Comparison of ENCODE assay signal across 1 cellular context in the genomic region with DNA sequence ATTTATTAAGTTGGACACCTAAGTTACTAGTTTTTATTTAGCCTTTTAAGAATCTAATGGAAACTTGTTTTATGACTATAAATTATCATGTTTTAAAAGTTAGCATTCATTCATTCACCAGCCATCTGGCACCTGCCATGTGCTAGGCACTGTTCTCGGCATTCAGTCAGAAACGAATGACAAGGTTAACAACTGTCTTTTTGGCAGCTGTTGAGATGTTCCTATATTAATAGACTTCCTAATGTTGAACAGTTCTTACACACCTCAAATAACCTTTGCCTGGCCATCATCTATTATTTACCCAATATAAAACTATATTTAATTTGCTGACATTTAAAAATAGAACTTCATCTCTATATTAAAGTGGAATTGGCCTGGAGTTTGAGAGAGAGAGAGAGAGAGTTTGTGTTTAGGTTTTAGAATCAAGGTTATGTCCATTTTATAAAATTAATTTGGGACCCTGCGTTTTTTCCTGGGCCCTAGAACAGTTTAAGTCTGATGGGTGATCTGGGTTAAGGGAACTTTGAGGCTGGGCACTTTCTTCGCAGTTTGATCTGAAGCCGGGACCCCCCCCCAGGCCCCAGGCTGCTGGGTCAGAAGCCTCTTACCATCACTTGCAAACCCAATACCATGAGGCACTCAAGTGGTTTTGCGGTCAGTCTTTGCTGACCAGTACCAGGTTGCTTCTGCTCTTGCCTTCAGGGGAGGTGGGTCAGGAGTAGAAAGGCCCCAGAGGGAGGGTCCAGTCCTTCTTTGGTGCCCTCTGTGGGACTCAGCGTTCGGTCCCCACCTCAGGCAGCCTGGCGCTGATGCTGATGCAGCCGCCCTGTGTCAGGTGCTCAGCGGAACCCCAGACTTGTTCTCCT.
TF ChIP-seq lines count a peak whose summit lies in the region.

No MANE protein-coding gene starts in this region.

TF ChIP-seq in HCT116, 20 proteins besides CTCF, POLR2A, EP300 and RAD21 (continued from another document):
- TF ChIP-seq CEBPB (IDR thresholded peaks at IDR 0.05; ENCODE audit: low read depth) = no peak
- TF ChIP-seq SIN3A (IDR thresholded peaks at IDR 0.05; ENCODE audit: low read depth) = no peak
- TF ChIP-seq, protein P1, sequence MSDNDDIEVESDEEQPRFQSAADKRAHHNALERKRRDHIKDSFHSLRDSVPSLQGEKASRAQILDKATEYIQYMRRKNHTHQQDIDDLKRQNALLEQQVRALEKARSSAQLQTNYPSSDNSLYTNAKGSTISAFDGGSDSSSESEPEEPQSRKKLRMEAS (IDR thresholded peaks at IDR 0.05) = no peak
- TF ChIP-seq CBX3 (IDR thresholded peaks at IDR 0.05; ENCODE audit: low read depth) = no peak
- TF ChIP-seq ZNF274 (IDR thresholded peaks at IDR 0.05; ENCODE audit: low read depth, low read length) = no peak
- TF ChIP-seq, protein P2, sequence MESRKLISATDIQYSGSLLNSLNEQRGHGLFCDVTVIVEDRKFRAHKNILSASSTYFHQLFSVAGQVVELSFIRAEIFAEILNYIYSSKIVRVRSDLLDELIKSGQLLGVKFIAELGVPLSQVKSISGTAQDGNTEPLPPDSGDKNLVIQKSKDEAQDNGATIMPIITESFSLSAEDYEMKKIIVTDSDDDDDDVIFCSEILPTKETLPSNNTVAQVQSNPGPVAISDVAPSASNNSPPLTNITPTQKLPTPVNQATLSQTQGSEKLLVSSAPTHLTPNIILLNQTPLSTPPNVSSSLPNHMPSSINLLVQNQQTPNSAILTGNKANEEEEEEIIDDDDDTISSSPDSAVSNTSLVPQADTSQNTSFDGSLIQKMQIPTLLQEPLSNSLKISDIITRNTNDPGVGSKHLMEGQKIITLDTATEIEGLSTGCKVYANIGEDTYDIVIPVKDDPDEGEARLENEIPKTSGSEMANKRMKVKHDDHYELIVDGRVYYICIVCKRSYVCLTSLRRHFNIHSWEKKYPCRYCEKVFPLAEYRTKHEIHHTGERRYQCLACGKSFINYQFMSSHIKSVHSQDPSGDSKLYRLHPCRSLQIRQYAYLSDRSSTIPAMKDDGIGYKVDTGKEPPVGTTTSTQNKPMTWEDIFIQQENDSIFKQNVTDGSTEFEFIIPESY (IDR thresholded peaks at IDR 0.05; ENCODE audit: extremely low read depth, insufficient replicate concordance, low read length) = no peak
- TF ChIP-seq SRF (IDR thresholded peaks at IDR 0.05; ENCODE audit: low read depth) = no peak
- no peak for TF ChIP-seq JUND (IDR thresholded peaks at IDR 0.05)
- TF ChIP-seq TCF7L2 (IDR thresholded peaks at IDR 0.05; ENCODE audit: borderline replicate concordance, extremely low read depth, insufficient read depth, insufficient read length) = no peak
- no peak for TF ChIP-seq ELF1 (IDR thresholded peaks at IDR 0.05; ENCODE audit: borderline replicate concordance, low read depth)
- TF ChIP-seq POLR2AphosphoS5 (IDR thresholded peaks at IDR 0.05; ENCODE audit: low read depth, low read length) = no peak
